Comparison of ENCODE assay signal across 1 cellular context in genomic region chr9:107283621-107284616, GRCh38.
A peak's percentile ranks its signal among the peaks of the same experiment; 100 is the strongest.
TF ChIP-seq lines count a peak whose summit lies in the region.

No MANE protein-coding gene starts in this region.

TF ChIP-seq in HEK293, 187 proteins besides CTCF, POLR2A, EP300 and RAD21 (continued from another document):
- TF ChIP-seq ZNF518A (tag by site-specific recombination; conservative IDR thresholded peaks at IDR 0.05; ENCODE audit: low read depth) (no peak), HOXC10 (CRISPR knock-in tag; IDR thresholded peaks at IDR 0.05) (peak; percentile 75; the same call in 1 of the 2 replicates), ZNF416 (tag by site-specific recombination; IDR thresholded peaks at IDR 0.05) (no peak), KLF1 (tag by site-specific recombination; IDR thresholded peaks at IDR 0.05) (no peak), SP7 (tag by site-specific recombination; IDR thresholded peaks at IDR 0.05) (peak; percentile 67), REST (tag by site-specific recombination; IDR thresholded peaks at IDR 0.05) (no peak), KLF17 (tag by site-specific recombination; IDR thresholded peaks at IDR 0.05) (no peak), PRDM6 (tag by site-specific recombination; IDR thresholded peaks at IDR 0.05) (peak; percentile 9; the same call in 1 of the 2 replicates), ZNF768 (tag by site-specific recombination; IDR thresholded peaks at IDR 0.05) (no peak), SP2 (tag by site-specific recombination; IDR thresholded peaks at IDR 0.05) (peak; percentile 20; the same call in 1 of the 2 replicates), YY1 (tag by site-specific recombination; IDR thresholded peaks at IDR 0.05) (peak; percentile 17; the same call in 1 of the 2 replicates), ZSCAN4 (tag by site-specific recombination; IDR thresholded peaks at IDR 0.05) (no peak), ZNF585B (tag by site-specific recombination; IDR thresholded peaks at IDR 0.05) (no peak), ZFP41 (tag by site-specific recombination; IDR thresholded peaks at IDR 0.05; ENCODE audit: borderline replicate concordance) (no peak), ZNF639 (tag by site-specific recombination; IDR thresholded peaks at IDR 0.05) (0 out of 2 replicates have a peak, but pooled peaks have one; percentile 16), ZNF600 (tag by site-specific recombination; IDR thresholded peaks at IDR 0.05) (0 out of 2 replicates have a peak, but pooled peaks have one; percentile 36), ZNF10 (tag by site-specific recombination; IDR thresholded peaks at IDR 0.05) (no peak), ZBTB26 (tag by site-specific recombination; optimal IDR thresholded peaks at IDR 0.05) (peak; percentile 72), IKZF3 (tag by site-specific recombination; IDR thresholded peaks at IDR 0.05) (no peak), ZNF16 (tag by site-specific recombination; IDR thresholded peaks at IDR 0.05; ENCODE audit: low read depth) (no peak), ELK4 (IDR thresholded peaks at IDR 0.05; ENCODE audit: borderline replicate concordance, low read depth, low read length) (no peak), ZBTB6 (tag by site-specific recombination; IDR thresholded peaks at IDR 0.05) (no peak), ZNF664 (tag by site-specific recombination; IDR thresholded peaks at IDR 0.05) (no peak)
